In the genomic region with DNA sequence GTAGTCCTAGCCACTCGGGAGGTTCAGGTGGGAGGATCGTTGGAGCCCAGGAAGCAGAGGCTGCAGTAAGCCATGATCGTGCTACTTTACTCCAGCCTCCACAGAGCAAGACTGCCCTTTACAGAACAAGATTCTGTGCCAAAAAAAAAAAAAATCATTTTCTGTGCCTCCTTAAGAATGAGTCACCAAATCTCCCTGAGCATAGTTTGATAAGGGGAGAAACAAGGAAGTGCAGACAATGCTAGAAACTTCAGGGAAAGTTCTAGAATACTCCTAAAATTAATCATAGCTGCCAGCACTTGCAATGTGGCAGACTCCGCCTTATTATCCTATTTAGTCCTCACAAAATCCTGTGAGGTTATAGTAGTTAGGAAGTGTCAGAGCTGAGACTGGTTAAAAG, we compare ENCODE assay signal across 21 cellular contexts.
A peak's percentile ranks its signal among the peaks of the same experiment; 100 is the strongest.
DNase-seq lines count a peak whose midpoint lies in the region; ATAC-seq and TF ChIP-seq lines count a peak whose summit lies in the region.
"Had no signal": no experiment of that assay in that cellular context is flagged by ENCODE, and none has a peak within 500 bp of the region (broad histone marks: within the 10 kb centered on the region; RNA-seq: fewer than 3 reads in every experiment).

No MANE protein-coding gene starts in this region.

- ATAC-seq in RWPE2 (ENCODE audit: low read depth), result peak; percentile 34; the same call in 1 of the 3 replicates
- ATAC-seq: sciatic nerve, WTC11 had no signal

- H3K9me3 ChIP-seq in RWPE2 (ENCODE audit: severe bottlenecking) (no peaks in the 10 kb centered on the region), muscle layer of duodenum (ENCODE audit: control insufficient read depth in 1 of 2, low read length in 2 of 2) (no peaks in the 10 kb centered on the region)
- H3K9me3 ChIP-seq: left ventricle myocardium inferior, neutrophil, thyroid gland had no signal

- TF ChIP-seq CTCF in RWPE2 (IDR thresholded peaks at IDR 0.05; ENCODE audit: poor library complexity, severe bottlenecking) (no peak), GM10266 (IDR thresholded peaks at IDR 0.05; ENCODE audit: control insufficient read depth, insufficient read depth, low read depth, missing control alignments) (no peak)

- H3K4me1 ChIP-seq in RWPE2 (ENCODE audit: insufficient read depth, poor library complexity, severe bottlenecking), result no peaks in the 10 kb centered on the region
- H3K4me1 ChIP-seq in muscle layer of duodenum (ENCODE audit: control insufficient read depth in 1 of 2, insufficient read depth in 2 of 2, low read length in 2 of 2), result no peaks in the 10 kb centered on the region
- H3K4me1 ChIP-seq: left ventricle myocardium inferior, thyroid gland had no signal

- DNase-seq in EH (ENCODE audit: low read depth) (peak; percentile 11), RWPE2 (ENCODE audit: low spot score) (no peak), dermis blood vessel endothelial cell (peak; percentile 4), GM10266 (ENCODE audit: extremely low spot score) (no peak), epidermal melanocyte (ENCODE audit: insufficient read length, low spot score) (no peak), cerebellar nuclear complex (lab: John Stamatoyannopoulos, UW) (no peak)
- no peak for DNase-seq in central memory CD4-positive, alpha-beta T cell
- DNase-seq: activated CD4-positive, alpha-beta T cell treated with anti-CD3 and anti-CD28 coated beads, Interleukin-2, amount 50 U/mL, for 48 hours; activated naive CD4-positive, alpha-beta T cell treated with anti-CD3 and anti-CD28 coated beads, Interleukin-2, amount 10 ng/mL, durations not matched to agents 7 days and 5 days; activated T-cell treated with anti-CD3 and anti-CD28 coated beads, Interleukin-2, amount 50 U/mL, for 1 hour; COR-L47; left ventricle myocardium inferior; NCI-H146; NCI-H2171 treated with DMSO at 0.1 percent for 48 hours; stimulated activated naive CD4-positive, alpha-beta T cell; thyroid gland had no signal

- H3K27me3 ChIP-seq in RWPE2 (ENCODE audit: insufficient read depth, poor library complexity, severe bottlenecking) (peaks cover 3% of the 10 kb centered on the region), muscle layer of duodenum (ENCODE audit: low read depth, low read length) (no peaks in the 10 kb centered on the region)
- H3K27me3 ChIP-seq: neutrophil, thyroid gland had no signal

- H3K4me3 ChIP-seq in RWPE2 (ENCODE audit: severe bottlenecking), result no peak overlapping the region
- no peak overlapping the region for H3K4me3 ChIP-seq in muscle layer of duodenum (ENCODE audit: low read depth in 1 of 2, low read length in 2 of 2)
- H3K4me3 ChIP-seq: left ventricle myocardium inferior, thyroid gland had no signal

- H3K36me3 ChIP-seq in RWPE2 (ENCODE audit: low read depth) (no peaks in the 10 kb centered on the region), muscle layer of duodenum (ENCODE audit: control insufficient read depth in 1 of 2, insufficient read depth in 2 of 2, low read length in 2 of 2) (no peaks in the 10 kb centered on the region)
- H3K36me3 ChIP-seq: left ventricle myocardium inferior, neutrophil, thyroid gland had no signal

- no peak overlapping the region for H3K27ac ChIP-seq in RWPE2 (ENCODE audit: poor library complexity, severe bottlenecking)
- H3K27ac ChIP-seq in muscle layer of duodenum (ENCODE audit: low read length), result peak overlapping the region; percentile 46
- H3K27ac ChIP-seq: epithelial cell of prostate, left ventricle myocardium inferior, neutrophil, thyroid gland had no signal

Comparison
In these comparisons a context has a peak if more than half of its experiments do, and no peak if none do; other contexts are left out.
1. DNase-seq: peak in EH (single experiment) and dermis blood vessel endothelial cell (single experiment); none in RWPE2 (single experiment), GM10266 (single experiment), epidermal melanocyte (single experiment), cerebellar nuclear complex (0 of 2) and central memory CD4-positive, alpha-beta T cell (single experiment).